ENCODE assay signal across 8 cellular contexts in the genomic region with DNA sequence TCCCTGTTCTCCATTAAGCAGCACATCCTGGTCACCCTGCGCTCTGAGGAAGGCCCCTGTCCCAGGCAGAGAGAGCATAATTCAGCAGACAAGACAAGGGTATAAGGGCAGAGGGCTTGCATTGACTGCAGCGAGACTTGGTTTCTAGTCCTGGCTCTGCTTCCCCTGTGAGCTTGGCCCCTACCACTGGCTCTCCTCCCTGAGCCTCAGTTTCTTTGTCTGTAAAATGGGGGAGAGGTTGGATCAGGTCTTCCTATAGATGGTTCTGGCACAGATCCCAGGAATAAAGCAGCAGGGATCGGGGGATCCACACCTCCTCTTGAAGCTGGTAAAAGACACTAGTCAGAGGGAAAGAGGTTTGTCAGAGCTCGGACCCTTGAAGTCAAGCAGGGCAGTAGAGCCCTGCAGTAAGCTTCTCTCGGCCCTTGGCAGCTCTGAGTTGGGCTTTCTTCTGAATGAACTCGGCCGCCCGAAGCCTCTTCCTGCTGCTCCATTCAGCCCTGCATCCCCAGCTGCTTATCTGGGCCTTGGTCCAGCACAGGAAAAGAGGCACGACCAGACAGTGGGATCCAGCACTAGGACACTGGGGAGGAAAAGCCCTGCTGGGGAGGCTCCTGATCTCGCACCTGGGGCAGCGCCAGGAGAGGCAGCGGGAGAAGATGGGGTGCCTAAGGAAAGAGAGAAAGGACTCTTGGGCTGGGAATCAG. TPM values are rescaled to one million over a fixed set of nuclear protein-coding genes. Genes with fewer than 3 reads are reported as not detected.
DNase-seq lines count a peak whose midpoint lies in the region; ATAC-seq and TF ChIP-seq lines count a peak whose summit lies in the region.

No MANE protein-coding gene starts in this region.

- intact Hi-C loops in head of caudate nucleus (cut with DNase I): no loop called here

- H3K4me3 Mint-ChIP-seq in progenitor cell of endocrine pancreas (ENCODE audit: low read depth): peak overlapping the region; percentile 76

- H3K9me3 Mint-ChIP-seq in progenitor cell of endocrine pancreas (ENCODE audit: low read depth): no peaks in the 10 kb centered on the region

- H3K36me3 Mint-ChIP-seq in progenitor cell of endocrine pancreas (ENCODE audit: insufficient read depth): no peaks in the 10 kb centered on the region

- peaks cover 18% of the 10 kb centered on the region for H3K27me3 Mint-ChIP-seq in progenitor cell of endocrine pancreas

- peaks cover 42% of the 10 kb centered on the region for H3K4me1 Mint-ChIP-seq in progenitor cell of endocrine pancreas (ENCODE audit: low read depth)

- no peak overlapping the region for H3K27ac Mint-ChIP-seq in progenitor cell of endocrine pancreas

- no peak for ATAC-seq in GM19023 (IDR thresholded peaks at IDR 0.05; ENCODE audit: unreplicated experiment)

- peak; percentile 72 for DNase-seq in Daoy (ENCODE audit: low read depth)
- peak; percentile 50 for DNase-seq in SHP77 treated with DMSO at 0.1 percent for 48 hours (lab: John Stamatoyannopoulos, UW)
- peak in 41 of 42 donors; percentile 26 to 79 (median 57) for DNase-seq in head of caudate nucleus
- no peak for DNase-seq in progenitor cell of endocrine pancreas (ENCODE audit: low spot score, unreplicated experiment)
- no peak for DNase-seq in activated effector memory CD4-positive, alpha-beta T cell treated with Interleukin-2 at 50 U/mL for 16 hours
- DNase-seq in NCI-H1417 treated with DMSO at 0.1 percent for 48 hours (lab: John Stamatoyannopoulos, UW): no peak
- no peak for DNase-seq in NCI-H2227 treated with DMSO at 0.1 percent for 48 hours (lab: John Stamatoyannopoulos, UW)

- TF ChIP-seq CTCF in progenitor cell of endocrine pancreas (IDR thresholded peaks at IDR 0.05; ENCODE audit: unreplicated experiment): no peak

RNA-seq across cellular contexts. Expression of a gene that starts 2.1 kb away (rescaled TPM):
- 4.6 and 9.7 TPM in 2 replicates for total RNA-seq in Daoy (2014; rRNA removed; shearing (Covaris generic))
- total RNA-seq in progenitor cell of endocrine pancreas: 9.5 and 9.6 TPM in 2 replicates

Comparison
In these comparisons a context has a peak if more than half of its experiments do, and no peak if none do; other contexts are left out.
1. DNase-seq: peak in Daoy (single experiment), SHP77 treated with DMSO at 0.1 percent for 48 hours (single experiment) and head of caudate nucleus (41 of 42); none in progenitor cell of endocrine pancreas (single experiment), activated effector memory CD4-positive, alpha-beta T cell treated with Interleukin-2 at 50 U/mL for 16 hours (single experiment), NCI-H1417 treated with DMSO at 0.1 percent for 48 hours (single experiment) and NCI-H2227 treated with DMSO at 0.1 percent for 48 hours (single experiment).